Comparison of ENCODE assay signal across 9 cellular contexts in the genomic region with DNA sequence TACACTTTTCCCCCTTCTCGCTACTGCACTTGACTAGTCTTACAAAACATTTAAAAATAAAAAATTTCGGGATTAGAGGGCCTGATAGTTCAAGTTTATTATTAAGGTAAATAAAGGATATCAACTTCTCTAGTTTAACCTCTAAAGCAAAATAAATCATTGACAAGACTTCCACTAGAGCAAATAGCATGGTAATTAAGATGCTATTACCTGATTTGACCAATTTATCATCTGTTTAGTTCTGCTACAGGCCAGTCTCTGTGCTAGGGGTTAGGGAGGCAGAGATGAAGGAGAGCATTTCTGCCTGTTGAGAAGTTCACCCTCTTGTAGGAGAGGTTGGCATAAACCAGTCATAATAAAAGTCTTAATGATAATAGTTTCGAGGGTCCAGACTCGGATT.
"Had no signal": no experiment of that assay in that cellular context is flagged by ENCODE, and none has a peak within 500 bp of the region (broad histone marks: within the 10 kb centered on the region; RNA-seq: fewer than 3 reads in every experiment).

No MANE protein-coding gene starts in this region.

- DNase-seq: GM23248, GOT3, H7, H9, HCEC 1CT, HFFc6 had no signal

- H3K4me3 ChIP-seq: GM23248, GM23338, HAP-1 had no signal

- H3K27ac ChIP-seq: GM23248 had no signal

- ATAC-seq: GM23338, HCT116 had no signal

- H3K36me3 ChIP-seq: HAP-1 had no signal

- H3K4me1 ChIP-seq: HAP-1 had no signal
